In the genomic region with DNA sequence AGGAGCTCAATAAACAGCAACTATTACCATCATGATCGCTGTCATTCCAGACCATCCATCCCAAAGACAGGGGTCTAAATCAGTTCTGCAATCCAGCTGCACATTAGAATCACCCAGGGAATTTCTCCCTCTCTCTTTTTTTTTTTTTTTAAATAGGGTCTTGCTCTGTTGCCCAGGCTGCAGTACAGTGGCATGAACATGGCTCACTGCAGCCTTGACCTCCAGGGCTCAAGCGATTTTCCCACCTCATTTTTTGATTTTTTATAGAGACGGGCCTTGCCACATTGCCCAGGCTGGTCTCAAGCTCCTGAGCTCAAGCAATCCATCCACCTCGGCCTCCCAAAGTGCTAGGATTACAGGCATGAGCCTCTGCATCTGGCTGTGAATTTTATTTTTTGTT, we compare ENCODE assay signal across 1 cellular context. TPM values are rescaled to one million over a fixed set of nuclear protein-coding genes. Genes with fewer than 3 reads are reported as not detected.
"Had no signal": no experiment of that assay in that cellular context is flagged by ENCODE, and none has a peak within 500 bp of the region (broad histone marks: within the 10 kb centered on the region; RNA-seq: fewer than 3 reads in every experiment).

No MANE protein-coding gene starts in this region.

RNA-seq across cellular contexts. Expression of gene CUEDC1, which starts 32.5 kb away (rescaled TPM):
- polyA plus RNA-seq: naive thymus-derived CD4-positive, alpha-beta T cell had no signal
